Comparison of ENCODE assay signal across 11 cellular contexts in genomic region chr6:157670466-157671186, GRCh38.
DNase-seq lines count a peak whose midpoint lies in the region; ATAC-seq lines count a peak whose summit lies in the region.
"Had no signal": no experiment of that assay in that cellular context is flagged by ENCODE, and none has a peak within 500 bp of the region (broad histone marks: within the 10 kb centered on the region; RNA-seq: fewer than 3 reads in every experiment).

No MANE protein-coding gene starts in this region.

- H3K27ac ChIP-seq in right cardiac atrium (ENCODE audit: low read length) (peak overlapping the region; percentile 92), subcutaneous abdominal adipose tissue (ENCODE audit: low read depth, low read length) (peak overlapping the region; percentile 55)

- peak; percentile 40 to 60 for ATAC-seq in right cardiac atrium
- ATAC-seq in HG03457 (IDR thresholded peaks at IDR 0.05; ENCODE audit: unreplicated experiment) = no peak
- ATAC-seq in HG03039 (IDR thresholded peaks at IDR 0.05; ENCODE audit: unreplicated experiment) = no peak

- in situ Hi-C loops in KBM-7 (cut with MboI; ENCODE audit: low pct_unique_long_range_greater_than_20kb, low sequenced_read_pairs) = no loop called here

- DNase-seq in KBM-7 (peak; percentile 37), adipocyte (ENCODE audit: low read depth) (no peak), right cardiac atrium (peak; percentile 75 to 84 (median 77)), KG1 (lab: John Stamatoyannopoulos, UW) (no peak)
- DNase-seq: COR-L47, GF-D8, NCI-H510A, RPMI8226 had no signal

- H3K36me3 ChIP-seq in adipocyte (ENCODE audit: control insufficient read depth, insufficient read depth, low read length, severe bottlenecking) = no peaks in the 10 kb centered on the region
- peaks cover 0 to 6% (median 0%) of the 10 kb centered on the region in 5 donors for H3K36me3 ChIP-seq in subcutaneous abdominal adipose tissue (ENCODE audit: control insufficient read depth in 5 of 5, insufficient read depth in 5 of 5, low read length in 5 of 5)

- WGBS in right cardiac atrium = 72% methylated on average over 9 of the region's 9 CpGs

- H3K4me3 ChIP-seq in adipocyte (ENCODE audit: low read length) (no peak overlapping the region), right cardiac atrium (ENCODE audit: low read length) (no peak overlapping the region), subcutaneous abdominal adipose tissue (ENCODE audit: low read depth in 1 of 5, low read length in 5 of 5) (peak overlapping the region in 2 of 5 donors; percentile 17 to 19)

- H3K9ac ChIP-seq in adipocyte (ENCODE audit: low read length) (peak overlapping the region; percentile 84), subcutaneous abdominal adipose tissue (ENCODE audit: low read length in 5 of 5) (peak overlapping the region in 1 of 5 donors; percentile 72)

- peaks cover 25% of the 10 kb centered on the region for H3K4me1 ChIP-seq in adipocyte (ENCODE audit: control insufficient read depth, insufficient read depth, low read length)
- peaks cover 6% of the 10 kb centered on the region for H3K4me1 ChIP-seq in right cardiac atrium (ENCODE audit: control insufficient read depth, insufficient read depth, low read length)
- peaks cover 16 to 31% (median 26%) of the 10 kb centered on the region in 5 donors for H3K4me1 ChIP-seq in subcutaneous abdominal adipose tissue (ENCODE audit: control insufficient read depth in 5 of 5, insufficient read depth in 5 of 5, low read length in 5 of 5)

- no peaks in the 10 kb centered on the region for H3K27me3 ChIP-seq in adipocyte (replicated peaks; ENCODE audit: control insufficient read depth, insufficient read depth, low read length)
- H3K27me3 ChIP-seq in right cardiac atrium (ENCODE audit: control insufficient read depth, insufficient read depth) = no peaks in the 10 kb centered on the region
- H3K27me3 ChIP-seq in subcutaneous abdominal adipose tissue (ENCODE audit: control insufficient read depth in 5 of 5, insufficient read depth in 4 of 5, low read length in 5 of 5) = no peaks in the 10 kb centered on the region

- H3K9me3 ChIP-seq in adipocyte (ENCODE audit: control insufficient read depth, low read length) = no peaks in the 10 kb centered on the region
- no peaks in the 10 kb centered on the region for H3K9me3 ChIP-seq in right cardiac atrium (ENCODE audit: control insufficient read depth, low read length)
- no peaks in the 10 kb centered on the region for H3K9me3 ChIP-seq in subcutaneous abdominal adipose tissue (ENCODE audit: control insufficient read depth in 5 of 5, low read length in 5 of 5)

- intact Hi-C loops in right cardiac atrium (cut with DNase I) = no loop called here

Comparison
In these comparisons a context has a peak if more than half of its experiments do, and no peak if none do; other contexts are left out.
1. DNase-seq: peak in KBM-7 (single experiment) and right cardiac atrium (3 of 3); none in adipocyte (single experiment) and KG1 (single experiment).
2. ATAC-seq: peak in right cardiac atrium (2 of 2); none in HG03457 (single experiment) and HG03039 (single experiment).